1 cellular context compared by ENCODE assay signal in genomic region chr9:136245194-136246150, GRCh38.
TF ChIP-seq lines count a peak whose summit lies in the region.

QSOX2 (minus strand) TSS chr9:136245812; CDS start chr9:136245803, 9 bp downstream.

TF ChIP-seq in K562, 482 proteins besides CTCF, POLR2A, EP300 and RAD21 (continued from another document):
- peak in 1 of 2 experiments; percentile 47; a peak in 1 of 4 replicates for TF ChIP-seq MAZ (CRISPR knock-in tag; conservative IDR thresholded peaks at IDR 0.05 in 1 of 2, IDR thresholded peaks at IDR 0.05 in 1 of 2)
- TF ChIP-seq ZC3H11A (IDR thresholded peaks at IDR 0.05; ENCODE audit: low read depth, low read length), result no peak
- TF ChIP-seq ZFP1 (CRISPR knock-in tag; IDR thresholded peaks at IDR 0.05), result no peak
- no peak for TF ChIP-seq POLR2H (tag; IDR thresholded peaks at IDR 0.05; ENCODE audit: low read depth)
- TF ChIP-seq HNRNPUL1 (IDR thresholded peaks at IDR 0.05; ENCODE audit: low read length), result no peak
- TF ChIP-seq REST (CRISPR knock-in tag; IDR thresholded peaks at IDR 0.05; ENCODE audit: low read depth), result peak; percentile 98
- no peak for TF ChIP-seq ZFPM2 (CRISPR knock-in tag; IDR thresholded peaks at IDR 0.05)
- TF ChIP-seq SMARCA5 (IDR thresholded peaks at IDR 0.05), result no peak
- no peak for TF ChIP-seq TEAD4 (IDR thresholded peaks at IDR 0.05; ENCODE audit: low read length)
- TF ChIP-seq TEAD4 (CRISPR knock-in tag; IDR thresholded peaks at IDR 0.05; ENCODE audit: borderline replicate concordance), result 0 out of 2 replicates have a peak, but pooled peaks have one; percentile 13
- no peak for TF ChIP-seq NR0B1 (IDR thresholded peaks at IDR 0.05; ENCODE audit: partially characterized antibody)
- TF ChIP-seq TAF9B (IDR thresholded peaks at IDR 0.05; ENCODE audit: partially characterized antibody), result no peak
- no peak for TF ChIP-seq HNRNPLL (IDR thresholded peaks at IDR 0.05; ENCODE audit: low read depth, low read length, poor library complexity, severe bottlenecking)
- no peak for TF ChIP-seq FOXO4 (CRISPR knock-in tag; IDR thresholded peaks at IDR 0.05)
- peak; percentile 28; the same call in 1 of the 2 replicates for TF ChIP-seq FOXP4 (CRISPR knock-in tag; IDR thresholded peaks at IDR 0.05; ENCODE audit: borderline replicate concordance)
- TF ChIP-seq KLF10 (CRISPR knock-in tag; IDR thresholded peaks at IDR 0.05), result no peak
- no peak for TF ChIP-seq ZNF589 (CRISPR knock-in tag; IDR thresholded peaks at IDR 0.05; ENCODE audit: low read depth)
- TF ChIP-seq ZFP30 (CRISPR knock-in tag; IDR thresholded peaks at IDR 0.05; ENCODE audit: borderline replicate concordance), result no peak
- TF ChIP-seq ELK3 (CRISPR knock-in tag; IDR thresholded peaks at IDR 0.05), result no peak
- no peak for TF ChIP-seq BRCA1 (IDR thresholded peaks at IDR 0.05)
- no peak for TF ChIP-seq BRCA1 (CRISPR knock-in tag; IDR thresholded peaks at IDR 0.05)
- no peak for TF ChIP-seq ADNP (tag; IDR thresholded peaks at IDR 0.05)
- peak; percentile 90 for TF ChIP-seq USF2 (CRISPR knock-in tag; IDR thresholded peaks at IDR 0.05)
- TF ChIP-seq DNMT1 (IDR thresholded peaks at IDR 0.05), result no peak
- 0 out of 2 replicates have a peak, but pooled peaks have one; percentile 46 for TF ChIP-seq CBFB (CRISPR knock-in tag; IDR thresholded peaks at IDR 0.05)
- no peak for TF ChIP-seq BCLAF1 (IDR thresholded peaks at IDR 0.05; ENCODE audit: borderline replicate concordance in 1 of 2, control insufficient read depth in 1 of 2, low read depth in 2 of 2, low read length in 1 of 2)
- no peak for TF ChIP-seq XRCC4 (IDR thresholded peaks at IDR 0.05; ENCODE audit: extremely low read depth, insufficient read depth, insufficient read length)
- peak; percentile 82 for TF ChIP-seq GATAD2B (IDR thresholded peaks at IDR 0.05; ENCODE audit: borderline replicate concordance)
- no peak for TF ChIP-seq TRIM28 (IDR thresholded peaks at IDR 0.05)
- TF ChIP-seq CUX1 (CRISPR knock-in tag; IDR thresholded peaks at IDR 0.05), result no peak
- no peak for TF ChIP-seq GABPB2 (CRISPR knock-in tag; conservative IDR thresholded peaks at IDR 0.05)
- TF ChIP-seq GABPB1 (CRISPR knock-in tag; IDR thresholded peaks at IDR 0.05), result peak; percentile 62
- peak; percentile 97 for TF ChIP-seq SAP30 (IDR thresholded peaks at IDR 0.05; ENCODE audit: borderline replicate concordance, insufficient read depth, low read depth, low read length, poor library complexity, severe bottlenecking)
- no peak for TF ChIP-seq GTF2A2 (tag; IDR thresholded peaks at IDR 0.05)
- no peak for TF ChIP-seq HMG20A (CRISPR knock-in tag; conservative IDR thresholded peaks at IDR 0.05)
- TF ChIP-seq CHCHD3 (CRISPR knock-in tag; IDR thresholded peaks at IDR 0.05), result no peak
- TF ChIP-seq RB1 (IDR thresholded peaks at IDR 0.05; ENCODE audit: low read depth), result peak; percentile 94
- no peak for TF ChIP-seq HDGF (IDR thresholded peaks at IDR 0.05)
- TF ChIP-seq NFIX (CRISPR knock-in tag; IDR thresholded peaks at IDR 0.05; ENCODE audit: low read depth), result no peak
- TF ChIP-seq SMARCE1 (IDR thresholded peaks at IDR 0.05), result no peak
